Comparison of ENCODE assay signal across 8 cellular contexts in the genomic region with DNA sequence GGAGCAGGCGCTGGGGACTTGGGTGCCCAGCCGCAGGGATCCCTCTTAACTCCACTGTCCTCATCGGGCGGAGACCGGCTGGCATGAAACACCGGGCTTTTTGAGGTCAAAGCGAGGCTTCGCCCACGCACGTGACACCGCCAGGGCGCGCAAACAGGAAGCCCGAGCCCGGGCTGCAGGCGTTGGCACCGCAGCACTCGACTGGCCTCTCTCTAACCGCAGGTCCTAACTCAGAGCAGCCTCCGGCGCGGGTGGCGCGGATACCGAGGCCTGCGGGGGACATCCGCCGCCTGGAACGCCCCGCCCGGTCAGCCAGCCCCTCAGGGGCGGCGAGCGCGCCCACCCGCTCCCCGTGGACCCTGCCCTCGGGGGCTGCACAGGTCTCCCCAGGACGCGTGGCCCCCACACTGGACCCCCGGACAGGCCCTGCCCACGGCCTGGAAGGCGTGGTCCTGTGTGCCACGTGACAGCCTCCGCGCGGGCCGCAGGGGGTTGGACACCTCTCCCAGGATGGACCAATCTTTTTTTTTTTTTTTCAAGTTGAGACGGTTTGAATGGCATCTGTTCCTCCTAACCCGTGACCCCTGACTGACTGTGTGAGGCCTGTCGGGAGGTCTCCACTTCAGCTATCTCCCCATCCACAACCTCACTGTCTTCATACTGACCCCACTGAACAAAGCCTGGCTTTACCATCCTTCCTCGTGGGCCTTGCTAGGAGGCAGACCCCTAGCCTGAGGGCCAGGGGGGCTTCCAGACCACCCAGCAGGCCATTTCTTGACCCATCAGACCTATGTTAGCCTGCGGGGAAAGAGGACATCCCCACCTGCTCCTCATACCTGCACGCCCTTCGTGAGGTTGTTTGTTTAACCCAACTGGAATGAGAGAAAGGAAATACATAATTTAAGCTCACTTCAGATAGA. TPM values are rescaled to one million over a fixed set of nuclear protein-coding genes. Genes with fewer than 3 reads are reported as not detected.
DNase-seq lines count a peak whose midpoint lies in the region; ATAC-seq, FAIRE-seq and TF ChIP-seq lines count a peak whose summit lies in the region.

No MANE protein-coding gene starts in this region.

- H3K4me3 Mint-ChIP-seq in astrocyte (ENCODE audit: unreplicated experiment): no peak overlapping the region

- no peaks in the 10 kb centered on the region for H3K9me3 ChIP-seq in astrocyte (ENCODE audit: insufficient read depth, low read depth, low read length)

- no peak overlapping the region for H3K27ac ChIP-seq in astrocyte (ENCODE audit: low read depth, low read length)

- H4K20me1 ChIP-seq in astrocyte (ENCODE audit: insufficient read depth, low read length): no peaks in the 10 kb centered on the region

- no peaks in the 10 kb centered on the region for H3K79me2 ChIP-seq in astrocyte (ENCODE audit: insufficient read depth, low read length)

- H2AFZ ChIP-seq in astrocyte (ENCODE audit: low read depth, low read length): peak overlapping the region; percentile 41

- no peak overlapping the region for H3K9ac ChIP-seq in astrocyte (ENCODE audit: low read length)

- no peaks in the 10 kb centered on the region for H3K9me3 Mint-ChIP-seq in astrocyte (ENCODE audit: unreplicated experiment)

- no peaks in the 10 kb centered on the region for H3K36me3 ChIP-seq in astrocyte (ENCODE audit: insufficient read depth, low read length)

- H3K4me3 ChIP-seq in astrocyte (ENCODE audit: insufficient read depth, low read depth, low read length): no peak overlapping the region

- TF ChIP-seq CTCF in astrocyte (IDR thresholded peaks at IDR 0.05; ENCODE audit: insufficient read depth, low read depth, low read length): no peak

- no peak for FAIRE-seq in astrocyte (lab: Jason Lieb, UNC)

- H3K36me3 Mint-ChIP-seq in astrocyte (ENCODE audit: low read depth, unreplicated experiment): no peaks in the 10 kb centered on the region

- no peak overlapping the region for H3K27ac Mint-ChIP-seq in astrocyte (ENCODE audit: unreplicated experiment)

- H3K4me1 Mint-ChIP-seq in astrocyte (ENCODE audit: low read depth, unreplicated experiment): peaks cover 3% of the 10 kb centered on the region

- no peaks in the 10 kb centered on the region for H3K4me1 ChIP-seq in astrocyte (ENCODE audit: insufficient read depth, low read length)

- H3K27me3 Mint-ChIP-seq in astrocyte (ENCODE audit: low read depth, unreplicated experiment): peaks cover 20% of the 10 kb centered on the region

- DNase-seq in T-helper 1 cell (peak in 3 of 5 donors; percentile 19 to 68 (median 19)), astrocyte (ENCODE audit: low read depth) (no peak), medulla oblongata (ENCODE audit: extremely low spot score) (peak; percentile 57), DMS153 (lab: John Stamatoyannopoulos, UW) (no peak), cortex of kidney (lab: John Stamatoyannopoulos, UW) (no peak), NCI-H2081 treated with DMSO at 0.1 percent for 48 hours (lab: John Stamatoyannopoulos, UW) (no peak)
- peak; percentile 6 for DNase-seq in stimulated activated CD8-positive, alpha-beta memory T cell treated with anti-CD3 and anti-CD28 coated beads, Interleukin-15, amount 100 ng/mL, for 24 hours (ENCODE audit: low read depth)

- peak overlapping the region; percentile 63 for H3K4me2 ChIP-seq in astrocyte (ENCODE audit: low read length)

- peaks cover 4% of the 10 kb centered on the region for H3K27me3 ChIP-seq in astrocyte (ENCODE audit: insufficient read depth, low read length)

- ATAC-seq in GM19023 (IDR thresholded peaks at IDR 0.05; ENCODE audit: unreplicated experiment): no peak

RNA-seq across cellular contexts. Expression of a gene that starts 8.4 kb away (rescaled TPM):
- total RNA-seq in astrocyte: not detected in 2 replicates

RNA-seq across cellular contexts. Expression of a gene that starts 23.3 kb away (rescaled TPM):
- total RNA-seq in astrocyte: not detected in 2 replicates

Comparison
In these comparisons a context has a peak if more than half of its experiments do, and no peak if none do; other contexts are left out.
1. DNase-seq: peak in T-helper 1 cell (3 of 5), medulla oblongata (single experiment) and stimulated activated CD8-positive, alpha-beta memory T cell treated with anti-CD3 and anti-CD28 coated beads, Interleukin-15, amount 100 ng/mL, for 24 hours (single experiment); none in astrocyte (single experiment), DMS153 (single experiment), cortex of kidney (single experiment) and NCI-H2081 treated with DMSO at 0.1 percent for 48 hours (single experiment).